ENCODE assay signal across 14 cellular contexts in the genomic region with DNA sequence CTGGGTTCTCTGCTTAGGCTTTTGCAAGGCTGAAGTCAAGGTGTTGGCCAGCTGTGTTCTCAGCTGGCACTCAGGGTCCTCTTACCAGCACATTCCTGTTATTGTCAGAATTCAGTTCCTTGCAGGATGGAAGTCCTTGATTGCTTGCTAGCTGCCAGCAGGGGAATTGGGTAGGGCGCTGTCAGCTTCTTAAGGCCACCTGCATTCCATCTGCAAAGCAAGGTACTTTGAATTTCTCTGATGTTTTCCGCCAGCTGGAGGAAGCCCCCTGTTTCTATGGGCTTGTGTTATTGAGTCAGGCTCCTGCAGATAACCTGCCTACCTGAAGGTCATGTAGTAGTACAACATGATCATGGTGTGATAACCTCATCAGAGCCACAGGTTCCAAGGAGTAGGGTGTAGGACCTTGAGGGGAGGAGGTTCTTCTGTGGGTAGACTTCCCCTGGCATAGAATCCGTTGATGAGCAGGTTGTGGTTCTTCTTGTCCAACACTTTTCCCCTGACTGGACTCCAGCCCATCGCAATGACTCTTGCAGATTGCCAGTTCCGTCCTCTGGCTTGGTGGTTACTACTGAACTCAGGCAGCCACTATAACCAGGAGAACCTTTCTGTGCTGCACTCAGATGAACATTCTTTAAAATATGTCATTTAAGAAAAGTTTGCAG. TPM values are rescaled to one million over a fixed set of nuclear protein-coding genes. Genes with fewer than 3 reads are reported as not detected.
DNase-seq lines count a peak whose midpoint lies in the region; ATAC-seq and TF ChIP-seq lines count a peak whose summit lies in the region.
"Had no signal": no experiment of that assay in that cellular context is flagged by ENCODE, and none has a peak within 500 bp of the region (broad histone marks: within the 10 kb centered on the region; RNA-seq: fewer than 3 reads in every experiment).

No MANE protein-coding gene starts in this region.

- H3K4me2 ChIP-seq in IMR-90 (ENCODE audit: low read depth, low read length) (no peak overlapping the region), PC-3 (ENCODE audit: low read length) (no peak overlapping the region)

- no TSS peak for BruUV-seq in IMR-90 (replicated peaks; lab: Mats Ljungman, UMichigan)
- BruUV-seq in PC-3 (replicated peaks; lab: Mats Ljungman, UMichigan): no TSS peak

- peaks cover 95% of the 10 kb centered on the region for H3K4me1 ChIP-seq in CD4-positive, CD25-positive, alpha-beta regulatory T cell (ENCODE audit: control insufficient read depth, insufficient read depth, low read length, poor library complexity, severe bottlenecking)
- H3K4me1 ChIP-seq in IMR-90 (ENCODE audit: control insufficient read depth, insufficient read depth, low read length): peaks cover 49% of the 10 kb centered on the region
- H3K4me1 ChIP-seq in foreskin keratinocyte: peaks cover 5% of the 10 kb centered on the region
- H3K4me1 ChIP-seq in PC-3 (ENCODE audit: insufficient read depth, low read length): peaks cover 32% of the 10 kb centered on the region

- no peaks in the 10 kb centered on the region for H3K9me2 ChIP-seq in PC-3 (replicated peaks; ENCODE audit: low read length)

- H3K4me1 Mint-ChIP-seq in CD4-positive, CD25-positive, alpha-beta regulatory T cell: peaks cover 24 to 96% (median 76%) of the 10 kb centered on the region in 4 donors
- peaks cover 99% of the 10 kb centered on the region for H3K4me1 Mint-ChIP-seq in brain
- H3K4me1 Mint-ChIP-seq in naive thymus-derived CD8-positive, alpha-beta T cell: peaks cover 55 to 99% (median 93%) of the 10 kb centered on the region in 4 donors

- H2BK15ac ChIP-seq in IMR-90 (ENCODE audit: low read depth, low read length): no peak overlapping the region

- H3K56ac ChIP-seq in IMR-90 (ENCODE audit: extremely low read depth, insufficient read depth, low read length): no peak overlapping the region

- H3K4ac ChIP-seq in IMR-90 (ENCODE audit: low read depth, low read length): no peak overlapping the region

- no peak overlapping the region for H3K18ac ChIP-seq in IMR-90 (ENCODE audit: low read depth, low read length)

- no peaks in the 10 kb centered on the region for H3K27me3 Mint-ChIP-seq in CD4-positive, CD25-positive, alpha-beta regulatory T cell
- H3K27me3 Mint-ChIP-seq in brain: no peaks in the 10 kb centered on the region
- no peaks in the 10 kb centered on the region for H3K27me3 Mint-ChIP-seq in naive thymus-derived CD8-positive, alpha-beta T cell

- no peak for TF ChIP-seq RAD21 in IMR-90 (IDR thresholded peaks at IDR 0.05; ENCODE audit: low read length)

- H3K9ac ChIP-seq in IMR-90 (ENCODE audit: low read depth, low read length): no peak overlapping the region
- no peak overlapping the region for H3K9ac ChIP-seq in PC-3 (ENCODE audit: low read length)

- peaks cover 99% of the 10 kb centered on the region for H3K79me2 ChIP-seq in PC-3 (ENCODE audit: low read length)

- WGBS in IMR-90 (ENCODE audit: extremely low coverage in 2 of 2, insufficient read length in 1 of 2), 2 experiments: no CpG with 5 or more reads among the region's 5 CpGs

- no peak overlapping the region for H4K8ac ChIP-seq in IMR-90 (ENCODE audit: low read depth in 2 of 2, low read length in 2 of 2)

- POLR2A ChIA-PET in IMR-90 (lab: Charles Lee; ENCODE audit: unreplicated experiment) (no interaction called here), PC-3 (lab: Charles Lee; ENCODE audit: unreplicated experiment) (no interaction called here)
- POLR2A ChIA-PET in naive thymus-derived CD8-positive, alpha-beta T cell (lab: Charles Lee): no interaction called here

- 0 out of 2 replicates have a peak overlapping the region, but pooled peaks have one; percentile 10 for H3K14ac ChIP-seq in IMR-90 (replicated peaks; ENCODE audit: low read depth, low read length)

- peak overlapping the region; percentile 64; the same call in 1 of the 2 replicates for H3K23ac ChIP-seq in IMR-90 (ENCODE audit: low read depth, low read length)

- TF ChIP-seq CTCF in IMR-90 (conservative IDR thresholded peaks at IDR 0.05; ENCODE audit: low read depth, low read length): no peak
- TF ChIP-seq CTCF in brain (conservative IDR thresholded peaks at IDR 0.05): no peak
- no peak for TF ChIP-seq CTCF in foreskin keratinocyte (conservative IDR thresholded peaks at IDR 0.05)
- no peak for TF ChIP-seq CTCF in PC-3 (conservative IDR thresholded peaks at IDR 0.05; ENCODE audit: low read depth, low read length)

- H3K36me3 Mint-ChIP-seq in CD4-positive, CD25-positive, alpha-beta regulatory T cell: peaks cover 24% of the 10 kb centered on the region
- peaks cover 41% of the 10 kb centered on the region for H3K36me3 Mint-ChIP-seq in brain
- H3K36me3 Mint-ChIP-seq in naive thymus-derived CD8-positive, alpha-beta T cell: peaks cover 0 to 35% (median 10%) of the 10 kb centered on the region in 3 donors

- peak overlapping the region; percentile 26 for H3K4me3 ChIP-seq in CD4-positive, CD25-positive, alpha-beta regulatory T cell (ENCODE audit: low read depth, low read length)
- H3K4me3 ChIP-seq in IMR-90 (ENCODE audit: insufficient read depth, low read depth, low read length): no peak overlapping the region
- no peak overlapping the region for H3K4me3 ChIP-seq in PC-3 (ENCODE audit: low read length)
- H3K4me3 ChIP-seq: mucosa of descending colon had no signal

- no peak overlapping the region for H2BK5ac ChIP-seq in IMR-90 (ENCODE audit: low read depth, low read length, poor library complexity, severe bottlenecking)

- H2BK20ac ChIP-seq in IMR-90 (ENCODE audit: low read depth, low read length): no peak overlapping the region

- peak overlapping the region in 2 of 3 donors; percentile 55 to 56 for H3K27ac Mint-ChIP-seq in CD4-positive, CD25-positive, alpha-beta regulatory T cell
- peak overlapping the region in 1 of 5 experiments; percentile 16 for H3K27ac Mint-ChIP-seq in brain
- H3K27ac Mint-ChIP-seq in naive thymus-derived CD8-positive, alpha-beta T cell: peak overlapping the region in 9 of 10 donors; percentile 9 to 86 (median 49)

- H2AK9ac ChIP-seq in IMR-90 (replicated peaks; ENCODE audit: low read depth, low read length, poor library complexity): no peak overlapping the region

- no peak overlapping the region for H2BK120ac ChIP-seq in IMR-90 (ENCODE audit: low read depth, low read length)

- in situ Hi-C loops in IMR-90 (cut with MboI; ENCODE audit: low sequenced_read_pairs): no loop called here

- CTCF ChIA-PET in IMR-90 (lab: Yijun Ruan, JAX) (interaction anchor here (0.8 kb wide), 1 partner anchor 12 kb away, joined by 3 read pairs; no protein-coding TSS in a partner anchor), PC-3 (lab: Charles Lee) (no interaction called here)

- no peak for DNase-seq in CD4-positive, CD25-positive, alpha-beta regulatory T cell
- DNase-seq in IMR-90 (peak; percentile 30), NCI-H2227 treated with DMSO at 0.1 percent for 48 hours (lab: John Stamatoyannopoulos, UW) (no peak), foreskin keratinocyte (no peak), NCI-H510A treated with DMSO at 0.1 percent for 48 hours (lab: John Stamatoyannopoulos, UW) (no peak), PC-3 (no peak)
- no peak for DNase-seq in naive thymus-derived CD8-positive, alpha-beta T cell
- DNase-seq: C1 segment of cervical spinal cord; effector memory CD4-positive, alpha-beta T cell; kidney; mucosa of descending colon; NCI-H2107 had no signal

- intact Hi-C loops in IMR-90 (cut with micrococcal nuclease): no loop called here
- intact Hi-C loops in PC-3 (cut with micrococcal nuclease): no loop called here

- H2AFZ ChIP-seq in IMR-90 (replicated peaks; ENCODE audit: low read length, poor library complexity) (no peak overlapping the region), PC-3 (ENCODE audit: low read length) (no peak overlapping the region)

- dilution Hi-C loops in IMR-90 (cut with HindIII; ENCODE audit: low sequenced_read_pairs, unreplicated experiment): no loop called here

- H4K20me1 ChIP-seq in IMR-90 (ENCODE audit: insufficient read depth, low read length): peaks cover 97% of the 10 kb centered on the region
- peaks cover 86% of the 10 kb centered on the region for H4K20me1 ChIP-seq in PC-3 (ENCODE audit: low read length)

- TF ChIP-seq POLR2A in IMR-90 (IDR thresholded peaks at IDR 0.05; ENCODE audit: low read depth, low read length): no peak

- H3K9me1 ChIP-seq in IMR-90 (ENCODE audit: insufficient read depth, low read length): peaks cover 64% of the 10 kb centered on the region

- H4K91ac ChIP-seq in IMR-90 (ENCODE audit: insufficient read depth, low read depth, low read length): no peak overlapping the region

- H3K9me3 ChIP-seq in CD4-positive, CD25-positive, alpha-beta regulatory T cell (ENCODE audit: control insufficient read depth in 2 of 2, low read length in 2 of 2): no peaks in the 10 kb centered on the region
- H3K9me3 ChIP-seq in IMR-90 (ENCODE audit: control insufficient read depth, insufficient read depth, low read length) (no peaks in the 10 kb centered on the region), PC-3 (ENCODE audit: low read length) (no peaks in the 10 kb centered on the region)
- H3K9me3 ChIP-seq: mucosa of descending colon had no signal

- H3K4me3 Mint-ChIP-seq in CD4-positive, CD25-positive, alpha-beta regulatory T cell: peak overlapping the region; percentile 30 to 69 (median 64)
- H3K4me3 Mint-ChIP-seq in brain: peak overlapping the region in 3 of 5 experiments; percentile 35 to 93 (median 71)
- H3K4me3 Mint-ChIP-seq in naive thymus-derived CD8-positive, alpha-beta T cell: peak overlapping the region in 8 of 10 donors; percentile 24 to 76 (median 38)

- H3K79me1 ChIP-seq in IMR-90 (ENCODE audit: low read depth in 1 of 2, low read length in 2 of 2): peaks cover 0 to 80% of the 10 kb centered on the region in 2 experiments; a peak in 2 of 4 replicates

- H3K36me3 ChIP-seq in CD4-positive, CD25-positive, alpha-beta regulatory T cell (ENCODE audit: control insufficient read depth, insufficient read depth, low read length): peaks cover 20% of the 10 kb centered on the region
- H3K36me3 ChIP-seq in IMR-90 (ENCODE audit: control insufficient read depth, insufficient read depth, low read length): no peaks in the 10 kb centered on the region; the same call in 1 of the 2 replicates
- peaks cover 22% of the 10 kb centered on the region for H3K36me3 ChIP-seq in PC-3 (ENCODE audit: low read depth, low read length)

- H2AK5ac ChIP-seq in IMR-90 (ENCODE audit: low read depth, low read length): no peak overlapping the region

- no peaks in the 10 kb centered on the region for H3K27me3 ChIP-seq in CD4-positive, CD25-positive, alpha-beta regulatory T cell (ENCODE audit: control insufficient read depth, insufficient read depth, low read length)
- no peaks in the 10 kb centered on the region for H3K27me3 ChIP-seq in IMR-90 (ENCODE audit: control insufficient read depth, insufficient read depth, low read length)
- H3K27me3 ChIP-seq in foreskin keratinocyte: no peaks in the 10 kb centered on the region
- no peaks in the 10 kb centered on the region for H3K27me3 ChIP-seq in PC-3 (ENCODE audit: low read length)

- H3F3A ChIP-seq in PC-3 (ENCODE audit: low read length, unreplicated experiment): no peaks in the 10 kb centered on the region

- peaks cover 0 to 2% (median 0%) of the 10 kb centered on the region in 7 donors for H3K9me3 Mint-ChIP-seq in CD4-positive, CD25-positive, alpha-beta regulatory T cell
- no peaks in the 10 kb centered on the region for H3K9me3 Mint-ChIP-seq in brain
- no peaks in the 10 kb centered on the region for H3K9me3 Mint-ChIP-seq in naive thymus-derived CD8-positive, alpha-beta T cell
- H3K9me3 Mint-ChIP-seq: activated T-helper 2 cell treated with anti-CD3 and anti-CD28 coated beads, Interferon-gamma antibody, Interleukin-2, Interleukin-4, amounts not matched to agents 10 μg/mL and 5 μg/mL and 100 μg/mL, durations not matched to agents 14 hours and 24 hours and 36 hours had no signal

- no peak overlapping the region for H4K5ac ChIP-seq in IMR-90 (ENCODE audit: low read depth, low read length)

- no peak for ATAC-seq in CD4-positive, CD25-positive, alpha-beta regulatory T cell (ENCODE audit: low read depth in 2 of 2)
- ATAC-seq in IMR-90 (ENCODE audit: low read depth) (no peak), foreskin keratinocyte (no peak), PC-3 (no peak)
- ATAC-seq in naive thymus-derived CD8-positive, alpha-beta T cell: no peak
- ATAC-seq: mucosa of descending colon had no signal

- no peak overlapping the region for H3K27ac ChIP-seq in CD4-positive, CD25-positive, alpha-beta regulatory T cell (ENCODE audit: insufficient read depth, low read length, poor library complexity, severe bottlenecking)
- H3K27ac ChIP-seq in IMR-90 (ENCODE audit: insufficient read depth, low read length): no peak overlapping the region
- no peak overlapping the region for H3K27ac ChIP-seq in foreskin keratinocyte
- H3K27ac ChIP-seq in PC-3 (ENCODE audit: low read length): no peak overlapping the region

RNA-seq across cellular contexts. Expression of gene TENT4A, which starts 6.8 kb away (rescaled TPM):
- 66.5 TPM for total RNA-seq in CD4-positive, CD25-positive, alpha-beta regulatory T cell
- polyA plus RNA-seq in CD4-positive, CD25-positive, alpha-beta regulatory T cell: 1 to 10 TPM in 2 of 4 donors, under 1 TPM in 2; 0.74 to 3.2 (median 1.0) TPM
- 5.9 and 8.6 TPM in 2 replicates for total RNA-seq in IMR-90 (2012; rRNA removed)
- polyA plus RNA-seq in IMR-90 (2012; rRNA removed): 17.2 and 19.8 TPM in 2 replicates
- polyA plus RNA-seq in IMR-90 (2012; cell fraction: cytosol; rRNA removed): 5.2 and 10.0 TPM in 2 replicates
- 74.3 and 80.4 TPM in 2 replicates for polyA plus RNA-seq in IMR-90 (2012; cell fraction: nucleus; rRNA removed; ENCODE audit: low replicate concordance)
- 20.8 TPM for polyA plus RNA-seq in brain (ENCODE audit: insufficient read depth, low read depth, low replicate concordance)
- 10 to 100 TPM; 49.6 to 53.7 TPM for total RNA-seq in naive thymus-derived CD8-positive, alpha-beta T cell
- polyA plus RNA-seq in naive thymus-derived CD8-positive, alpha-beta T cell: 1 to 10 TPM in 1 of 3 donors, under 1 TPM in 2; 0.72 to 1.2 (median 0.84) TPM
- total RNA-seq in foreskin keratinocyte: 14.9 and 20.9 TPM in 2 replicates
- 5.3 and 6.8 TPM in 2 replicates for polyA plus RNA-seq in foreskin keratinocyte
- 39.3 and 42.4 TPM in 2 replicates for total RNA-seq in PC-3 (2014; rRNA removed)
